Comparison of ENCODE assay signal across 24 cellular contexts in genomic region chr9:127170049-127170448, GRCh38. TPM values are rescaled to one million over a fixed set of nuclear protein-coding genes. Genes with fewer than 3 reads are reported as not detected.
DNase-seq lines count a peak whose midpoint lies in the region; ATAC-seq, FAIRE-seq and TF ChIP-seq lines count a peak whose summit lies in the region.
"Had no signal": no experiment of that assay in that cellular context is flagged by ENCODE, and none has a peak within 500 bp of the region (broad histone marks: within the 10 kb centered on the region; RNA-seq: fewer than 3 reads in every experiment).

No MANE protein-coding gene starts in this region.

- no peaks in the 10 kb centered on the region for H3K9me3 ChIP-seq in K562 (replicated peaks; ENCODE audit: control insufficient read depth, insufficient read depth, low read depth, low read length)
- no peaks in the 10 kb centered on the region for H3K9me3 ChIP-seq in kidney (ENCODE audit: control insufficient read depth in 1 of 2, low read length in 2 of 2)
- H3K9me3 ChIP-seq in CD8-positive, alpha-beta memory T cell (ENCODE audit: low read length), result no peaks in the 10 kb centered on the region
- H3K9me3 ChIP-seq: Caco-2 had no signal

- no peak overlapping the region for H3K4me2 ChIP-seq in K562 (ENCODE audit: insufficient read depth, low read length)

- CTCF ChIA-PET in K562 (lab: Yijun Ruan, JAX; ENCODE audit: low intra/inter-chr PET ratio), result no interaction called here
- CTCF ChIA-PET in CD8-positive, alpha-beta memory T cell (lab: Charles Lee), result no interaction called here

- BruUV-seq in K562 (replicated peaks; lab: Mats Ljungman, UMichigan), result no TSS peak

- no peaks in the 10 kb centered on the region for H3K9me1 ChIP-seq in K562 (ENCODE audit: control insufficient read depth, insufficient read depth, low read length)

- WGBS in K562 (ENCODE audit: insufficient coverage, low coverage, missing lambda C conversion rate), result 39% methylated on average over 4 of the region's 4 CpGs

- in situ Hi-C loops in K562 (cut with MboI), result no loop called here

- no peaks in the 10 kb centered on the region for H3K36me3 ChIP-seq in K562 (ENCODE audit: control insufficient read depth, insufficient read depth, low read length)
- H3K36me3 ChIP-seq in kidney (ENCODE audit: control insufficient read depth in 1 of 2, insufficient read depth in 2 of 2, low read length in 2 of 2), result peaks cover 0 to under 1% of the 10 kb centered on the region in 2 donors
- no peaks in the 10 kb centered on the region for H3K36me3 ChIP-seq in CD8-positive, alpha-beta memory T cell (ENCODE audit: insufficient read depth, low read length)

- intact Hi-C loops in K562 (cut with micrococcal nuclease), result no loop called here
- intact Hi-C loops in kidney (cut with DNase I), result no loop called here

- peaks cover 0 to 1% of the 10 kb centered on the region in 2 donors for H3K27me3 Mint-ChIP-seq in CD8-positive, alpha-beta memory T cell
- H3K27me3 Mint-ChIP-seq: CD4-positive, alpha-beta T cell; IgD-negative memory B cell had no signal

- POLR2A ChIA-PET in K562 (lab: Yijun Ruan, JAX), result interaction anchor here (1.5 kb wide), 1 partner anchor 17 kb away, joined by 3 read pairs; no protein-coding TSS in a partner anchor
- POLR2A ChIA-PET in CD8-positive, alpha-beta memory T cell (lab: Charles Lee), result no interaction called here

- H3K27ac ChIP-seq in K562 (ENCODE audit: extremely low read depth, low read depth, low read length), result no peak overlapping the region
- H3K27ac ChIP-seq in kidney (ENCODE audit: low read depth in 2 of 2, low read length in 2 of 2), result no peak overlapping the region
- H3K27ac ChIP-seq in CD8-positive, alpha-beta memory T cell (ENCODE audit: low read depth, low read length), result no peak overlapping the region

- peaks cover 0 to 4% of the 10 kb centered on the region in 2 experiments; a peak in 1 of 5 replicates for H3K27me3 ChIP-seq in K562 (ENCODE audit: control insufficient read depth in 2 of 2, insufficient read depth in 2 of 2, low read length in 2 of 2)
- no peaks in the 10 kb centered on the region for H3K27me3 ChIP-seq in CD8-positive, alpha-beta memory T cell (ENCODE audit: insufficient read depth, low read length, poor library complexity, severe bottlenecking)

- FAIRE-seq in K562 (lab: Jason Lieb, UNC) (no peak), kidney (lab: Jason Lieb, UNC) (no peak)
- FAIRE-seq: G401.6, GM19239 had no signal

- H3K4me1 ChIP-seq in K562 (replicated peaks in 1 of 2; ENCODE audit: control insufficient read depth in 2 of 2, insufficient read depth in 2 of 2, low read length in 2 of 2) (peaks cover 13 to 26% of the 10 kb centered on the region in 2 experiments; a peak in 3 of 5 replicates), kidney (ENCODE audit: control insufficient read depth in 1 of 2, insufficient read depth in 1 of 2, low read depth in 1 of 2, low read length in 2 of 2) (no peaks in the 10 kb centered on the region)
- no peaks in the 10 kb centered on the region for H3K4me1 ChIP-seq in CD8-positive, alpha-beta memory T cell (ENCODE audit: insufficient read depth, low read length)
- H3K4me1 ChIP-seq: Caco-2 had no signal

- H2AFZ ChIP-seq in K562 (ENCODE audit: low read depth, low read length), result no peak overlapping the region

- H3K9ac ChIP-seq in K562 (ENCODE audit: insufficient read depth in 1 of 2, low read depth in 2 of 2, low read length in 2 of 2) (no peak overlapping the region), kidney (ENCODE audit: low read length in 2 of 2) (no peak overlapping the region)

- no peak overlapping the region for H3K4me3 ChIP-seq in K562
- no peak overlapping the region for H3K4me3 ChIP-seq in kidney (ENCODE audit: low read length in 2 of 2)
- no peak overlapping the region for H3K4me3 ChIP-seq in CD8-positive, alpha-beta memory T cell (ENCODE audit: low read length)

- no peaks in the 10 kb centered on the region for H3K9me3 Mint-ChIP-seq in CD8-positive, alpha-beta memory T cell
- H3K9me3 Mint-ChIP-seq: CD4-positive, alpha-beta T cell had no signal

- no peak for TF ChIP-seq POLR2A in K562 (conservative IDR thresholded peaks at IDR 0.05)

- H3K4me1 Mint-ChIP-seq in CD8-positive, alpha-beta memory T cell, result no peaks in the 10 kb centered on the region

- H3K4me3 Mint-ChIP-seq in CD8-positive, alpha-beta memory T cell, result no peak overlapping the region
- H3K4me3 Mint-ChIP-seq: CD4-positive, alpha-beta T cell had no signal

- TF ChIP-seq RAD21 in K562 (CRISPR knock-in tag; conservative IDR thresholded peaks at IDR 0.05 in 1 of 2, IDR thresholded peaks at IDR 0.05 in 1 of 2), result no peak

- TF ChIP-seq CTCF in K562 (IDR thresholded peaks at IDR 0.05 in 2 of 3, conservative IDR thresholded peaks at IDR 0.05 in 1 of 3; ENCODE audit: insufficient read depth in 2 of 3, low read depth in 1 of 3, low read length in 3 of 3) (peak in 2 of 3 experiments; percentile 3 to 22; a peak in 1 of 6 replicates), kidney (IDR thresholded peaks at IDR 0.05; ENCODE audit: borderline replicate concordance, extremely low read depth, insufficient read depth) (no peak)

- DNase-seq in activated CD8-positive, alpha-beta memory T cell treated with anti-CD3 and anti-CD28 coated beads, Interleukin-2, amount 50 U/mL, for 48 hours, result peak; percentile 22
- no peak for DNase-seq in activated CD8-positive, alpha-beta memory T cell treated with anti-CD3 and anti-CD28 coated beads, Interleukin-2, amount 50 U/mL, for 4 hours
- DNase-seq in K562 (ENCODE audit: extremely low read depth in 1 of 4, low spot score in 3 of 4), result no peak
- DNase-seq in kidney, result peak; percentile 7
- no peak for DNase-seq in CD8-positive, alpha-beta memory T cell
- DNase-seq in activated T-cell treated with anti-CD3 and anti-CD28 coated beads for 4 hours, result no peak
- DNase-seq: Caco-2; CD4-positive, alpha-beta T cell; Karpas-422; NCI-H1092; NCI-H1417 treated with DMSO at 0.1 percent for 48 hours; NCI-H1694 treated with DMSO at 0.1 percent for 48 hours; NCI-H2081; NCI-H2171; NCI-H226; NCI-H510A; NCI-H69; SHP77 treated with DMSO at 0.1 percent for 48 hours had no signal

- ATAC-seq in K562 (no peak), GM18907 (IDR thresholded peaks at IDR 0.05; ENCODE audit: unreplicated experiment) (no peak), HG03175 (IDR thresholded peaks at IDR 0.05; ENCODE audit: unreplicated experiment) (no peak)
- ATAC-seq: Panc1 had no signal

- no peak for TF ChIP-seq EP300 in K562 (IDR thresholded peaks at IDR 0.05; ENCODE audit: low read length)

- H4K20me1 ChIP-seq in K562 (replicated peaks; ENCODE audit: control insufficient read depth, insufficient read depth, low read length), result 0 out of 2 replicates have a peak, but pooled peaks cover 3% of the 10 kb centered on the region

- no peak overlapping the region for H3K27ac Mint-ChIP-seq in CD8-positive, alpha-beta memory T cell
- H3K27ac Mint-ChIP-seq: CD4-positive, alpha-beta T cell; IgD-negative memory B cell had no signal

- H3K79me2 ChIP-seq in K562 (ENCODE audit: control insufficient read depth, insufficient read depth, low read length), result no peaks in the 10 kb centered on the region

- H3K36me3 Mint-ChIP-seq in CD8-positive, alpha-beta memory T cell, result peaks cover 7 to 21% (median 9%) of the 10 kb centered on the region in 3 donors

TF ChIP-seq in K562, 482 proteins besides CTCF, POLR2A, EP300 and RAD21 (continues in another document):
- TF ChIP-seq BACH1 (tag; IDR thresholded peaks at IDR 0.05), result no peak
- TF ChIP-seq BRF1 (IDR thresholded peaks at IDR 0.05; ENCODE audit: borderline replicate concordance, extremely low read depth, insufficient read length), result no peak
- TF ChIP-seq ELF2 (CRISPR knock-in tag; IDR thresholded peaks at IDR 0.05), result no peak
- no peak for TF ChIP-seq YY1 (IDR thresholded peaks at IDR 0.05; ENCODE audit: borderline replicate concordance in 1 of 3, control insufficient read depth in 1 of 3, extremely low read depth in 1 of 3, insufficient read depth in 3 of 3, insufficient read length in 1 of 3, insufficient replicate concordance in 2 of 3, low read depth in 1 of 3, low read length in 2 of 3)
- no peak for TF ChIP-seq MEF2D (tag; conservative IDR thresholded peaks at IDR 0.05; ENCODE audit: low read depth)

RNA-seq across cellular contexts. Expression of gene ANGPTL2, which starts 47.6 kb away (rescaled TPM):
- total RNA-seq in K562 (2011; cell fraction: chromatin; rRNA removed; ENCODE audit: low replicate concordance), result not detected in 2 replicates
- total RNA-seq in K562 (2011; cell fraction: nucleolus; rRNA removed), result not detected in 2 replicates
- total RNA-seq in K562 (2011; cell fraction: nucleoplasm; rRNA removed), result not detected in 2 replicates
- total RNA-seq in K562 (2014; rRNA removed) (not detected in 2 replicates), K562 (2014; rRNA removed; fragmentation: Illumina TruSeq; extraction: Trizol) (not detected in 2 replicates), K562 (2015; rRNA removed; fragmentation: Illumina TruSeq; extraction: Trizol) (not detected in 2 replicates), K562 (2021) (not detected in 2 replicates), kidney (12.4 TPM)
- polyA plus RNA-seq in K562 (2011; rRNA removed) (not detected in 2 replicates), K562 (2014; fragmentation: Illumina TruSeq; extraction: Trizol) (not detected in 2 replicates), K562 (2014; fragmentation: Nextera tagmentation; extraction: Ambion mirVana) (not detected), K562 (2014; rRNA removed) (not detected in 2 replicates), kidney (ENCODE audit: insufficient read depth, low read depth, low replicate concordance) (4.3 TPM)
- polyA plus RNA-seq in K562 (2011; cell fraction: cytosol; rRNA removed), result 0.01 TPM in 1 of 2 replicates, not detected in the other
- not detected in 2 replicates for polyA plus RNA-seq in K562 (2011; cell fraction: nucleus; rRNA removed)
- 0.03 TPM in 1 of 2 replicates, not detected in the other for polyA plus RNA-seq in K562 (2012)
- polyA minus RNA-seq in K562 (2011; rRNA and poly(A)+ RNA removed), result not detected in 2 replicates
- polyA minus RNA-seq in K562 (2011; cell fraction: cytosol; rRNA and poly(A)+ RNA removed), result not detected in 2 replicates
- polyA minus RNA-seq in K562 (2011; cell fraction: nucleus; rRNA and poly(A)+ RNA removed), result not detected in 2 replicates
- total RNA-seq in CD8-positive, alpha-beta memory T cell, result not detected
- not detected for polyA plus RNA-seq in CD8-positive, alpha-beta memory T cell
- total RNA-seq: Caco-2; CD4-positive, alpha-beta T cell had no signal

Comparison
In these comparisons a context has a peak if more than half of its experiments do, and no peak if none do; other contexts are left out.
1. DNase-seq: peak in activated CD8-positive, alpha-beta memory T cell treated with anti-CD3 and anti-CD28 coated beads, Interleukin-2, amount 50 U/mL, for 48 hours (single experiment) and kidney (single experiment); none in activated CD8-positive, alpha-beta memory T cell treated with anti-CD3 and anti-CD28 coated beads, Interleukin-2, amount 50 U/mL, for 4 hours (single experiment), K562 (0 of 4), CD8-positive, alpha-beta memory T cell (0 of 5) and activated T-cell treated with anti-CD3 and anti-CD28 coated beads for 4 hours (single experiment).
2. RNA of gene ANGPTL2, which starts 47.6 kb away (total RNA-seq): 12.4 TPM in kidney (single experiment); not detected in CD8-positive, alpha-beta memory T cell and not detected in K562; every median in the first group is over 10 times any median in the second.